ENCODE assay signal across 13 cellular contexts in the genomic region with DNA sequence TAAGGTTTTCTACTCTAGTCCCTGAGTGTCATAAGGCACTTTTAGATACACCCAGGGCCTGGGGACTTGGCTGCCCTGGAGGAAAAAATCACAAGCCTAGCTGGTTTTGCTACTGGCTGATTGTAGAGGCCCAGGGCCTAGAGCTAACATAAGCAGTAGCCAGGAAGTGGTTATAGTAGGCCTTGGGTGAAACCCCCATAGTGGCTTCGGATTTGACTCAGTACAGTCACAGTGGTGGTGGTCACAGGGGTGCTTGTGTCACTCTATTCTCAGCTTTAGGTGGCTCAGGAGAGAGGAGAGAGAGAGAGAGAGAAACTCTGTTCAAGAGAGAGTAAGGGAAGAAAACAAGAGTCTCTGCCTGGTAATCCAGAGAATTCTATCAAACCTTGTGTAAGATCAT.
DNase-seq lines count a peak whose midpoint lies in the region; ATAC-seq and TF ChIP-seq lines count a peak whose summit lies in the region.
"Had no signal": no experiment of that assay in that cellular context is flagged by ENCODE, and none has a peak within 500 bp of the region (broad histone marks: within the 10 kb centered on the region; RNA-seq: fewer than 3 reads in every experiment).

No MANE protein-coding gene starts in this region.

- intact Hi-C loops in CD14-positive monocyte (cut with micrococcal nuclease), result no loop called here

- no peaks in the 10 kb centered on the region for H3K27me3 ChIP-seq in upper lobe of left lung

- POLR2A ChIA-PET in activated CD4-positive, alpha-beta memory T cell treated with anti-CD3 and anti-CD28 coated beads, Interleukin-2, amount 10 ng/mL, durations not matched to agents 7 days and 5 days (lab: Charles Lee), result no interaction called here

- TF ChIP-seq EP300 in upper lobe of left lung (IDR thresholded peaks at IDR 0.05), result no peak

- H3K4me3 Mint-ChIP-seq in activated CD4-positive, alpha-beta memory T cell treated with anti-CD3 and anti-CD28 coated beads, Interleukin-2, amount 10 ng/mL, durations not matched to agents 7 days and 5 days, result no peak overlapping the region
- H3K4me3 Mint-ChIP-seq in CD14-positive monocyte, result no peak overlapping the region
- H3K4me3 Mint-ChIP-seq: effector memory CD8-positive, alpha-beta T cell; stimulated activated naive B cell treated with anti-CD40 and anti-IgM and Interleukin-4, amounts not matched to agents 10 μg/mL and 1 μg/mL and 100 μg/mL, for 72 hours had no signal

- no peak overlapping the region for H3K27ac ChIP-seq in upper lobe of left lung

- TF ChIP-seq CTCF in CD14-positive monocyte (IDR thresholded peaks at IDR 0.05), result no peak
- TF ChIP-seq CTCF in upper lobe of left lung (IDR thresholded peaks at IDR 0.05), result no peak

- CTCF ChIA-PET in activated CD4-positive, alpha-beta memory T cell treated with anti-CD3 and anti-CD28 coated beads, Interleukin-2, amount 10 ng/mL, durations not matched to agents 7 days and 5 days (lab: Charles Lee), result no interaction called here

- no peak overlapping the region for H3K4me3 ChIP-seq in upper lobe of left lung
- H3K4me3 ChIP-seq: lung had no signal

- 78% methylated on average over 1 of the region's 1 CpG; no CpG with 5 or more reads in 1 of the 2 donors for WGBS in upper lobe of left lung, 2 donors

- no peak for TF ChIP-seq POLR2A in upper lobe of left lung (IDR thresholded peaks at IDR 0.05)

- H3K9me3 ChIP-seq in upper lobe of left lung, result peaks cover 0 to 2% (median 0%) of the 10 kb centered on the region in 4 donors

- no peaks in the 10 kb centered on the region for H3K9me3 Mint-ChIP-seq in activated CD4-positive, alpha-beta memory T cell treated with anti-CD3 and anti-CD28 coated beads, Interleukin-2, amount 10 ng/mL, durations not matched to agents 7 days and 5 days
- peaks cover 2 to 21% (median 10%) of the 10 kb centered on the region in 7 donors for H3K9me3 Mint-ChIP-seq in CD14-positive monocyte
- H3K9me3 Mint-ChIP-seq: effector memory CD8-positive, alpha-beta T cell had no signal

- H3K4me1 ChIP-seq in upper lobe of left lung, result no peaks in the 10 kb centered on the region

- H3K36me3 ChIP-seq in upper lobe of left lung, result no peaks in the 10 kb centered on the region

- H3K27ac Mint-ChIP-seq in activated CD4-positive, alpha-beta memory T cell treated with anti-CD3 and anti-CD28 coated beads, Interleukin-2, amount 10 ng/mL, durations not matched to agents 7 days and 5 days, result no peak overlapping the region
- H3K27ac Mint-ChIP-seq in CD14-positive monocyte, result no peak overlapping the region
- H3K27ac Mint-ChIP-seq: effector memory CD8-positive, alpha-beta T cell; stimulated activated naive B cell treated with anti-CD40 and anti-IgM and Interleukin-4, amounts not matched to agents 10 μg/mL and 1 μg/mL and 100 μg/mL, for 72 hours had no signal

- no peaks in the 10 kb centered on the region for H3K36me3 Mint-ChIP-seq in activated CD4-positive, alpha-beta memory T cell treated with anti-CD3 and anti-CD28 coated beads, Interleukin-2, amount 10 ng/mL, durations not matched to agents 7 days and 5 days (ENCODE audit: low read depth)
- no peaks in the 10 kb centered on the region for H3K36me3 Mint-ChIP-seq in CD14-positive monocyte
- H3K36me3 Mint-ChIP-seq: stimulated activated naive B cell treated with anti-CD40 and anti-IgM and Interleukin-4, amounts not matched to agents 10 μg/mL and 1 μg/mL and 100 μg/mL, for 72 hours had no signal

- DNase-seq in activated CD4-positive, alpha-beta memory T cell treated with anti-CD3 and anti-CD28 coated beads, Interleukin-2, amount 10 ng/mL, durations not matched to agents 7 days and 5 days, result peak; percentile 14
- DNase-seq in CD14-positive monocyte (ENCODE audit: low spot score), result no peak
- DNase-seq in upper lobe of left lung, result no peak
- no peak for DNase-seq in AG20443 (ENCODE audit: low spot score)
- DNase-seq: effector memory CD8-positive, alpha-beta T cell; MM.1S; NCI-H526 treated with DMSO at 0.1 percent for 48 hours; Right ventricle myocardium superior; stimulated activated naive B cell treated with anti-CD40 and anti-IgM and Interleukin-4, amounts not matched to agents 10 μg/mL and 1 μg/mL and 100 μg/mL, for 72 hours had no signal

- no peaks in the 10 kb centered on the region for H3K4me1 Mint-ChIP-seq in activated CD4-positive, alpha-beta memory T cell treated with anti-CD3 and anti-CD28 coated beads, Interleukin-2, amount 10 ng/mL, durations not matched to agents 7 days and 5 days
- no peaks in the 10 kb centered on the region for H3K4me1 Mint-ChIP-seq in CD14-positive monocyte
- H3K4me1 Mint-ChIP-seq: stimulated activated naive B cell treated with anti-CD40 and anti-IgM and Interleukin-4, amounts not matched to agents 10 μg/mL and 1 μg/mL and 100 μg/mL, for 72 hours had no signal

- peak; percentile 100 for ATAC-seq in GM18870 (IDR thresholded peaks at IDR 0.05; ENCODE audit: unreplicated experiment)
- ATAC-seq in GM21515 (IDR thresholded peaks at IDR 0.05; ENCODE audit: unreplicated experiment), result peak; percentile 87
- peak; percentile 100 for ATAC-seq in HG03060 (IDR thresholded peaks at IDR 0.05; ENCODE audit: low read depth, unreplicated experiment)
- no peak for ATAC-seq in upper lobe of left lung (ENCODE audit: low FRiP score in 2 of 2)
- ATAC-seq: effector memory CD8-positive, alpha-beta T cell had no signal

- no peaks in the 10 kb centered on the region for H3K27me3 Mint-ChIP-seq in activated CD4-positive, alpha-beta memory T cell treated with anti-CD3 and anti-CD28 coated beads, Interleukin-2, amount 10 ng/mL, durations not matched to agents 7 days and 5 days
- peaks cover 0 to 2% (median 0%) of the 10 kb centered on the region in 3 donors for H3K27me3 Mint-ChIP-seq in CD14-positive monocyte (ENCODE audit: low read depth in 3 of 3)
- H3K27me3 Mint-ChIP-seq: effector memory CD8-positive, alpha-beta T cell; stimulated activated naive B cell treated with anti-CD40 and anti-IgM and Interleukin-4, amounts not matched to agents 10 μg/mL and 1 μg/mL and 100 μg/mL, for 72 hours had no signal

Comparison
In these comparisons a context has a peak if more than half of its experiments do, and no peak if none do; other contexts are left out.
1. ATAC-seq: peak in GM18870 (single experiment), GM21515 (single experiment) and HG03060 (single experiment); none in upper lobe of left lung (0 of 2).